ENCODE assay signal across 8 cellular contexts in genomic region chr12:105331805-105332251, GRCh38. TPM values are rescaled to one million over a fixed set of nuclear protein-coding genes. Genes with fewer than 3 reads are reported as not detected.
DNase-seq lines count a peak whose midpoint lies in the region; ATAC-seq and TF ChIP-seq lines count a peak whose summit lies in the region.

No MANE protein-coding gene starts in this region.

- H3K4me2 ChIP-seq in OCI-LY3 (ENCODE audit: low read length): peak overlapping the region; percentile 90

- POLR2A ChIA-PET in GM10248 (lab: Yijun Ruan, JAX): no interaction called here

- H3K9me3 Mint-ChIP-seq in osteocyte (ENCODE audit: unreplicated experiment): no peaks in the 10 kb centered on the region

- H4K20me1 ChIP-seq in OCI-LY3 (ENCODE audit: insufficient read depth, low read length): 0 out of 2 replicates have a peak, but pooled peaks cover 7% of the 10 kb centered on the region

- H3K27me3 ChIP-seq in OCI-LY3 (ENCODE audit: low read depth, low read length) (no peaks in the 10 kb centered on the region), colonic mucosa (no peaks in the 10 kb centered on the region)

- intact Hi-C loops in colonic mucosa (cut with DNase I): no loop called here

- no peaks in the 10 kb centered on the region for H3K27me3 Mint-ChIP-seq in osteocyte (ENCODE audit: unreplicated experiment)

- ATAC-seq in GM18519 (IDR thresholded peaks at IDR 0.05; ENCODE audit: low FRiP score, unreplicated experiment) (no peak), HG02610 (IDR thresholded peaks at IDR 0.05; ENCODE audit: unreplicated experiment) (no peak)

- H3K4me1 ChIP-seq in OCI-LY3 (ENCODE audit: low read length): peaks cover 40% of the 10 kb centered on the region
- H3K4me1 ChIP-seq in colonic mucosa: no peaks in the 10 kb centered on the region

- H3K4me1 Mint-ChIP-seq in osteocyte (ENCODE audit: unreplicated experiment): peaks cover 66% of the 10 kb centered on the region

- no peaks in the 10 kb centered on the region for H3K9me3 ChIP-seq in OCI-LY3 (ENCODE audit: insufficient read depth, low read length)
- H3K9me3 ChIP-seq in colonic mucosa: no peaks in the 10 kb centered on the region

- H2AFZ ChIP-seq in OCI-LY3 (ENCODE audit: low read depth, low read length): no peak overlapping the region

- DNase-seq in GM10248 (ENCODE audit: extremely low spot score): peak; percentile 30
- peak; percentile 58 for DNase-seq in colonic mucosa
- no peak for DNase-seq in osteocyte (ENCODE audit: extremely low spot score, unreplicated experiment)
- no peak for DNase-seq in NCI-H2107 (lab: John Stamatoyannopoulos, UW)
- DNase-seq in NCI-H2196 (lab: John Stamatoyannopoulos, UW; ENCODE audit: unreplicated experiment): no peak

- H3K27ac ChIP-seq in OCI-LY3 (ENCODE audit: low read length): no peak overlapping the region
- peak overlapping the region; percentile 38 for H3K27ac ChIP-seq in colonic mucosa

- H3K27ac Mint-ChIP-seq in osteocyte (ENCODE audit: unreplicated experiment): peak overlapping the region; percentile 84

- peak overlapping the region; percentile 97 for H3K4me3 ChIP-seq in OCI-LY3 (ENCODE audit: low read length)
- no peak overlapping the region for H3K4me3 ChIP-seq in colonic mucosa

- CTCF ChIA-PET in GM10248 (lab: Yijun Ruan, JAX): interaction anchor here (1.2 to 1.6 kb wide), 3 partner anchors 15 to 52 kb away, joined by 3 to 5 read pairs (median 4); no protein-coding TSS in a partner anchor

- peak overlapping the region; percentile 78 for H3K4me3 Mint-ChIP-seq in osteocyte (ENCODE audit: unreplicated experiment)

- H3K9ac ChIP-seq in OCI-LY3 (ENCODE audit: low read length): peak overlapping the region; percentile 79
- H3K9ac ChIP-seq in colonic mucosa (ENCODE audit: low read depth in 2 of 2, low read length in 2 of 2): peak overlapping the region in 1 of 2 donors; percentile 49

- peaks cover 39% of the 10 kb centered on the region for H3K79me2 ChIP-seq in OCI-LY3 (ENCODE audit: low read length)

- H3K36me3 ChIP-seq in OCI-LY3 (replicated peaks; ENCODE audit: low read depth, low read length) (peaks cover 4% of the 10 kb centered on the region), colonic mucosa (no peaks in the 10 kb centered on the region)

- peaks cover 5% of the 10 kb centered on the region for H3K36me3 Mint-ChIP-seq in osteocyte (ENCODE audit: unreplicated experiment)

- TF ChIP-seq CTCF in GM10248 (IDR thresholded peaks at IDR 0.05; ENCODE audit: control extremely low read depth, extremely low read depth, low read depth, missing control alignments) (no peak), OCI-LY3 (IDR thresholded peaks at IDR 0.05; ENCODE audit: low read depth, low read length) (no peak), colonic mucosa (IDR thresholded peaks at IDR 0.05) (no peak), osteocyte (IDR thresholded peaks at IDR 0.05) (no peak)

RNA-seq across cellular contexts. Expression of gene C12orf75, which starts 1.3 kb away (rescaled TPM):
- 100 to 1,000 TPM in 1 of 2 donors, 10 to 100 TPM in 1; 77.9 to 109 TPM for total RNA-seq in colonic mucosa
- 157 and 169 TPM in 2 replicates for total RNA-seq in osteocyte

Comparison
In these comparisons a context has a peak if more than half of its experiments do, and no peak if none do; other contexts are left out.
1. DNase-seq: peak in GM10248 (single experiment) and colonic mucosa (single experiment); none in osteocyte (single experiment), NCI-H2107 (single experiment) and NCI-H2196 (single experiment).